Comparison of ENCODE assay signal across 33 cellular contexts in genomic region chr2:227373389-227373788, GRCh38. TPM values are rescaled to one million over a fixed set of nuclear protein-coding genes. Genes with fewer than 3 reads are reported as not detected.
"Had no signal": no experiment of that assay in that cellular context is flagged by ENCODE, and none has a peak within 500 bp of the region (broad histone marks: within the 10 kb centered on the region; RNA-seq: fewer than 3 reads in every experiment).

No MANE protein-coding gene starts in this region.

- H3K9me3 Mint-ChIP-seq: activated CD4-positive, alpha-beta memory T cell treated with anti-CD3 and anti-CD28 coated beads, Interleukin-2, amount 10 ng/mL, durations not matched to agents 7 days and 5 days; activated naive CD8-positive, alpha-beta T cell treated with anti-CD3 and anti-CD28 coated beads, Interleukin-2, amount 50 U/mL, for 24 hours; activated T-cell treated with anti-CD3 and anti-CD28 coated beads, Interleukin-2, amount 50 U/mL, for 72 hours; immature natural killer cell; mesothelial cell of epicardium; nephron progenitor cell; stimulated activated effector memory CD8-positive, alpha-beta T cell treated with anti-CD3 and anti-CD28 coated beads, Interleukin-12 subunit alpha, Interleukin-12 subunit beta, amount 100 ng/mL, for 72 hours had no signal

- H3K27me3 Mint-ChIP-seq: activated CD4-positive, alpha-beta memory T cell treated with anti-CD3 and anti-CD28 coated beads, Interleukin-2, amount 10 ng/mL, durations not matched to agents 7 days and 5 days; activated naive CD8-positive, alpha-beta T cell treated with anti-CD3 and anti-CD28 coated beads, Interleukin-2, amount 50 U/mL, for 24 hours; progenitor cell of endocrine pancreas had no signal

- H3K4me1 Mint-ChIP-seq: stimulated activated effector memory CD8-positive, alpha-beta T cell treated with anti-CD3 and anti-CD28 coated beads, Interleukin-12 subunit alpha, Interleukin-12 subunit beta, amount 100 ng/mL, for 72 hours had no signal

- H3K4me1 ChIP-seq: breast epithelium, esophagus muscularis mucosa, foreskin keratinocyte, stomach, upper lobe of right lung had no signal

- H3K9me3 ChIP-seq: breast epithelium, esophagus muscularis mucosa, heart left ventricle, neutrophil, ovary, stomach, tibial artery, upper lobe of right lung had no signal

- H3K36me3 ChIP-seq: breast epithelium, esophagus muscularis mucosa, heart left ventricle, neutrophil, ovary, stomach, tibial artery, upper lobe of right lung, WERI-Rb-1 had no signal

- H3K27me3 ChIP-seq: breast epithelium, esophagus muscularis mucosa, foreskin keratinocyte, ovary, stomach, tibial artery, upper lobe of right lung had no signal

- H3K27ac Mint-ChIP-seq: activated CD4-positive, alpha-beta memory T cell treated with anti-CD3 and anti-CD28 coated beads, Interleukin-2, amount 10 ng/mL, durations not matched to agents 7 days and 5 days; activated naive CD8-positive, alpha-beta T cell treated with anti-CD3 and anti-CD28 coated beads, Interleukin-2, amount 50 U/mL, for 24 hours; activated T-cell treated with anti-CD3 and anti-CD28 coated beads, Interleukin-2, amount 50 U/mL, for 72 hours; immature natural killer cell; mesothelial cell of epicardium; naive B cell; nephron progenitor cell; progenitor cell of endocrine pancreas; stimulated activated effector memory CD8-positive, alpha-beta T cell treated with anti-CD3 and anti-CD28 coated beads, Interleukin-12 subunit alpha, Interleukin-12 subunit beta, amount 100 ng/mL, for 72 hours had no signal

- DNase-seq: activated CD4-positive, alpha-beta memory T cell treated with anti-CD3 and anti-CD28 coated beads, Interleukin-2, amount 10 ng/mL, durations not matched to agents 7 days and 5 days; activated effector memory CD4-positive, alpha-beta T cell treated with Interleukin-2 at 50 U/mL for 16 hours; amygdala; central memory CD4-positive, alpha-beta T cell; dermis blood vessel endothelial cell; effector CD4-positive, alpha-beta T cell; foreskin keratinocyte; heart left ventricle; hypothalamus; kidney; left colon; naive B cell; nephron progenitor cell; ovary; stomach; T-helper 9 cell; tibial artery; upper lobe of right lung; WERI-Rb-1 had no signal

- H3K4me3 ChIP-seq: breast epithelium, esophagus muscularis mucosa, heart left ventricle, ovary, skin epidermis, stomach, tibial artery, upper lobe of right lung had no signal

- H3K27ac ChIP-seq: breast epithelium, esophagus muscularis mucosa, foreskin keratinocyte, heart left ventricle, neutrophil, ovary, skin epidermis, stomach, tibial artery, upper lobe of right lung, WERI-Rb-1 had no signal

- H3K36me3 Mint-ChIP-seq: immature natural killer cell; mesothelial cell of epicardium; naive B cell; stimulated activated effector memory CD8-positive, alpha-beta T cell treated with anti-CD3 and anti-CD28 coated beads, Interleukin-12 subunit alpha, Interleukin-12 subunit beta, amount 100 ng/mL, for 72 hours had no signal

- ATAC-seq: foreskin keratinocyte, heart left ventricle, left colon, upper lobe of right lung had no signal

- H3K4me3 Mint-ChIP-seq: activated CD4-positive, alpha-beta memory T cell treated with anti-CD3 and anti-CD28 coated beads, Interleukin-2, amount 10 ng/mL, durations not matched to agents 7 days and 5 days; activated naive CD8-positive, alpha-beta T cell treated with anti-CD3 and anti-CD28 coated beads, Interleukin-2, amount 50 U/mL, for 24 hours; mesothelial cell of epicardium; naive B cell; nephron progenitor cell; stimulated activated effector memory CD8-positive, alpha-beta T cell treated with anti-CD3 and anti-CD28 coated beads, Interleukin-12 subunit alpha, Interleukin-12 subunit beta, amount 100 ng/mL, for 72 hours had no signal

RNA-seq across cellular contexts. Expression of gene TM4SF20, which starts 5.7 kb away (rescaled TPM):
- total RNA-seq: activated CD4-positive, alpha-beta memory T cell treated with anti-CD3 and anti-CD28 coated beads, Interleukin-2, amount 10 ng/mL, durations not matched to agents 7 days and 5 days; activated T-cell treated with anti-CD3 and anti-CD28 coated beads, Interleukin-2, amount 50 U/mL, for 72 hours; breast epithelium; dermis blood vessel endothelial cell; esophagus muscularis mucosa; foreskin keratinocyte; heart left ventricle; kidney; lower leg skin; mesothelial cell of epicardium; progenitor cell of endocrine pancreas; renal cortical epithelial cell; sciatic nerve; T-helper 1 cell treated with Interleukin-12 subunit alpha and Interleukin-12 subunit beta and Interleukin-4 antibody, amounts not matched to agents 30 ng/mL and 1 ng/mL, for 36 hours; upper lobe of right lung had no signal
- polyA plus RNA-seq: foreskin keratinocyte, heart left ventricle, immature natural killer cell, ovary, stomach had no signal

RNA-seq across cellular contexts. Expression of gene SCYGR1, which starts 14.4 kb away (rescaled TPM):
- total RNA-seq: activated CD4-positive, alpha-beta memory T cell treated with anti-CD3 and anti-CD28 coated beads, Interleukin-2, amount 10 ng/mL, durations not matched to agents 7 days and 5 days; activated T-cell treated with anti-CD3 and anti-CD28 coated beads, Interleukin-2, amount 50 U/mL, for 72 hours; breast epithelium; dermis blood vessel endothelial cell; esophagus muscularis mucosa; foreskin keratinocyte; heart left ventricle; kidney; left colon; lower leg skin; mesothelial cell of epicardium; ovary; progenitor cell of endocrine pancreas; renal cortical epithelial cell; sciatic nerve; stomach; T-helper 1 cell treated with Interleukin-12 subunit alpha and Interleukin-12 subunit beta and Interleukin-4 antibody, amounts not matched to agents 30 ng/mL and 1 ng/mL, for 36 hours; upper lobe of right lung had no signal
- polyA plus RNA-seq: foreskin keratinocyte, heart left ventricle, immature natural killer cell, ovary, stomach had no signal
